Comparison of ENCODE assay signal across 8 cellular contexts in the genomic region with DNA sequence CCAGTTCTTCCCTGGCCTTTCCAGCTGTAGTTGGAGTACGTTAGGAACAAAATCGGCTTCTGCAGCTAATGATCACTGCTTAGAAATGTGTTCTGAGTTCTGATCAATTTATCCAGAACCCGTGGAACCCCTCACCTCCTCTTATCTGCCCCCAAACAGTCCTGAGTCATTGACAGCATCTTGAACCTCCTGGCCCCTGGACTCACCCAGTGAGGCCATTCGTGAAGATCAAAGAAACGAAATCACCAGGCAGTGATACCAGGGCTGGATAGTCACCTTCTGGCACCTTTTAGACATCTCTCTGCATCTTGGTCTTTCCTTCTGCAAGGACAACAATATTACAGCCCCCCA. TPM values are rescaled to one million over a fixed set of nuclear protein-coding genes. Genes with fewer than 3 reads are reported as not detected.
DNase-seq lines count a peak whose midpoint lies in the region; ATAC-seq and TF ChIP-seq lines count a peak whose summit lies in the region.
"Had no signal": no experiment of that assay in that cellular context is flagged by ENCODE, and none has a peak within 500 bp of the region (broad histone marks: within the 10 kb centered on the region; RNA-seq: fewer than 3 reads in every experiment).

No MANE protein-coding gene starts in this region.

- H3K27me3 ChIP-seq in osteoblast (ENCODE audit: insufficient read depth, low read length) = no peaks in the 10 kb centered on the region
- H3K27me3 ChIP-seq: colonic mucosa, vagina had no signal

- H3K4me3 ChIP-seq in osteoblast (ENCODE audit: insufficient read depth, low read length) = no peak overlapping the region
- H3K4me3 ChIP-seq: colonic mucosa had no signal

- no peak for ATAC-seq in activated naive CD8-positive, alpha-beta T cell treated with anti-CD3 and anti-CD28 coated beads, Interleukin-2, amount 10 ng/mL, durations not matched to agents 7 days and 5 days (ENCODE audit: low read depth)
- ATAC-seq in activated naive CD8-positive, alpha-beta T cell treated with anti-CD3 and anti-CD28 coated beads, Interleukin-2, amount 50 U/mL, for 24 hours = no peak

- no peaks in the 10 kb centered on the region for H3K27me3 Mint-ChIP-seq in activated naive CD8-positive, alpha-beta T cell treated with anti-CD3 and anti-CD28 coated beads, Interleukin-2, amount 10 ng/mL, durations not matched to agents 7 days and 5 days
- no peaks in the 10 kb centered on the region for H3K27me3 Mint-ChIP-seq in activated naive CD8-positive, alpha-beta T cell treated with anti-CD3 and anti-CD28 coated beads, Interleukin-2, amount 50 U/mL, for 24 hours

- H3K27ac Mint-ChIP-seq in activated naive CD8-positive, alpha-beta T cell treated with anti-CD3 and anti-CD28 coated beads, Interleukin-2, amount 10 ng/mL, durations not matched to agents 7 days and 5 days = peak overlapping the region; percentile 70
- no peak overlapping the region for H3K27ac Mint-ChIP-seq in activated naive CD8-positive, alpha-beta T cell treated with anti-CD3 and anti-CD28 coated beads, Interleukin-2, amount 50 U/mL, for 24 hours

- H3K4me2 ChIP-seq in osteoblast (ENCODE audit: insufficient read depth, low read length) = no peak overlapping the region

- H3K4me1 Mint-ChIP-seq in activated naive CD8-positive, alpha-beta T cell treated with anti-CD3 and anti-CD28 coated beads, Interleukin-2, amount 10 ng/mL, durations not matched to agents 7 days and 5 days = peaks cover 17% of the 10 kb centered on the region
- peaks cover 8% of the 10 kb centered on the region for H3K4me1 Mint-ChIP-seq in activated naive CD8-positive, alpha-beta T cell treated with anti-CD3 and anti-CD28 coated beads, Interleukin-2, amount 50 U/mL, for 24 hours

- no peaks in the 10 kb centered on the region for H3K36me3 Mint-ChIP-seq in activated naive CD8-positive, alpha-beta T cell treated with anti-CD3 and anti-CD28 coated beads, Interleukin-2, amount 10 ng/mL, durations not matched to agents 7 days and 5 days
- no peaks in the 10 kb centered on the region for H3K36me3 Mint-ChIP-seq in activated naive CD8-positive, alpha-beta T cell treated with anti-CD3 and anti-CD28 coated beads, Interleukin-2, amount 50 U/mL, for 24 hours (ENCODE audit: low read depth)

- no peak for TF ChIP-seq CTCF in osteoblast (IDR thresholded peaks at IDR 0.05; ENCODE audit: extremely low read depth, low read depth, low read length)

- H3K36me3 ChIP-seq in osteoblast (ENCODE audit: insufficient read depth, low read length) = no peaks in the 10 kb centered on the region
- H3K36me3 ChIP-seq: colonic mucosa, vagina had no signal

- H4K20me1 ChIP-seq in osteoblast (ENCODE audit: insufficient read depth, low read length) = no peaks in the 10 kb centered on the region

- no peak overlapping the region for H3K27ac ChIP-seq in osteoblast (ENCODE audit: low read depth, low read length)
- H3K27ac ChIP-seq: colonic mucosa, vagina had no signal

- H3K9me3 ChIP-seq in osteoblast (ENCODE audit: low read depth, low read length) = no peaks in the 10 kb centered on the region
- H3K9me3 ChIP-seq: colonic mucosa, vagina had no signal

- POLR2A ChIA-PET in activated naive CD8-positive, alpha-beta T cell treated with anti-CD3 and anti-CD28 coated beads, Interleukin-2, amount 10 ng/mL, durations not matched to agents 7 days and 5 days (lab: Charles Lee) = interaction anchor here (0.7 to 11.9 kb wide), 7 partner anchors 10 to 159 kb away, joined by 3 to 244 read pairs (median 6); partner anchors contain the start of gene UBALD2

- H3K79me2 ChIP-seq in osteoblast (ENCODE audit: insufficient read depth, low read length) = no peaks in the 10 kb centered on the region

- H3K9me3 Mint-ChIP-seq in activated naive CD8-positive, alpha-beta T cell treated with anti-CD3 and anti-CD28 coated beads, Interleukin-2, amount 10 ng/mL, durations not matched to agents 7 days and 5 days = no peaks in the 10 kb centered on the region
- H3K9me3 Mint-ChIP-seq in activated naive CD8-positive, alpha-beta T cell treated with anti-CD3 and anti-CD28 coated beads, Interleukin-2, amount 50 U/mL, for 24 hours = no peaks in the 10 kb centered on the region

- peak overlapping the region; percentile 11 for H3K4me3 Mint-ChIP-seq in activated naive CD8-positive, alpha-beta T cell treated with anti-CD3 and anti-CD28 coated beads, Interleukin-2, amount 10 ng/mL, durations not matched to agents 7 days and 5 days
- H3K4me3 Mint-ChIP-seq in activated naive CD8-positive, alpha-beta T cell treated with anti-CD3 and anti-CD28 coated beads, Interleukin-2, amount 50 U/mL, for 24 hours = no peak overlapping the region

- peaks cover 4% of the 10 kb centered on the region for H3K4me1 ChIP-seq in osteoblast (ENCODE audit: insufficient read depth, low read length)
- H3K4me1 ChIP-seq: colonic mucosa had no signal

- H2AFZ ChIP-seq in osteoblast (ENCODE audit: low read length) = no peak overlapping the region

- no peak for DNase-seq in activated naive CD8-positive, alpha-beta T cell treated with anti-CD3 and anti-CD28 coated beads, Interleukin-2, amount 10 ng/mL, durations not matched to agents 7 days and 5 days
- no peak for DNase-seq in activated naive CD8-positive, alpha-beta T cell treated with anti-CD3 and anti-CD28 coated beads, Interleukin-2, amount 50 U/mL, for 24 hours
- DNase-seq in osteoblast (ENCODE audit: insufficient read length, low spot score, missing footprints) = peak; percentile 72
- no peak for DNase-seq in SW 1271 (lab: John Stamatoyannopoulos, UW)
- DNase-seq: NCI-H2227 treated with DMSO at 0.1 percent for 48 hours had no signal

RNA-seq across cellular contexts. Expression of gene EXOC7, which starts 17.0 kb away (rescaled TPM):
- 100 to 1,000 TPM; 163 to 164 TPM for total RNA-seq in activated naive CD8-positive, alpha-beta T cell treated with anti-CD3 and anti-CD28 coated beads, Interleukin-2, amount 10 ng/mL, durations not matched to agents 7 days and 5 days
- 102 TPM in 2 replicates for total RNA-seq in osteoblast

RNA-seq across cellular contexts. Expression of gene FOXJ1, which starts 20.4 kb away (rescaled TPM):
- total RNA-seq in activated naive CD8-positive, alpha-beta T cell treated with anti-CD3 and anti-CD28 coated beads, Interleukin-2, amount 10 ng/mL, durations not matched to agents 7 days and 5 days = 1 to 10 TPM; 5.4 to 5.8 TPM
- not detected in 2 replicates for total RNA-seq in osteoblast
- total RNA-seq: fibroblast of lung, vagina had no signal

RNA-seq across cellular contexts. Expression of gene ZACN, which starts 41.7 kb away (rescaled TPM):
- not detected for total RNA-seq in activated naive CD8-positive, alpha-beta T cell treated with anti-CD3 and anti-CD28 coated beads, Interleukin-2, amount 10 ng/mL, durations not matched to agents 7 days and 5 days
- not detected in 2 replicates for total RNA-seq in osteoblast
- total RNA-seq: colonic mucosa, fibroblast of lung, vagina had no signal

RNA-seq across cellular contexts. Expression of gene GALR2, which starts 46.1 kb away (rescaled TPM):
- not detected for total RNA-seq in activated naive CD8-positive, alpha-beta T cell treated with anti-CD3 and anti-CD28 coated beads, Interleukin-2, amount 10 ng/mL, durations not matched to agents 7 days and 5 days
- total RNA-seq in osteoblast = 0.29 TPM in 1 of 2 replicates, not detected in the other
- total RNA-seq: fibroblast of lung, vagina had no signal

RNA-seq across cellular contexts. Expression of gene SRP68, which starts 48.3 kb away (rescaled TPM):
- 10 to 100 TPM; 81.6 to 83.0 TPM for total RNA-seq in activated naive CD8-positive, alpha-beta T cell treated with anti-CD3 and anti-CD28 coated beads, Interleukin-2, amount 10 ng/mL, durations not matched to agents 7 days and 5 days
- 22.7 and 25.3 TPM in 2 replicates for total RNA-seq in osteoblast
